In genomic region chr2:120865656-120866055, GRCh38 we compare ENCODE assay signal across 26 cellular contexts.
"Had no signal": no experiment of that assay in that cellular context is flagged by ENCODE, and none has a peak within 500 bp of the region (broad histone marks: within the 10 kb centered on the region; RNA-seq: fewer than 3 reads in every experiment).

No MANE protein-coding gene starts in this region.

- H3K4me1 ChIP-seq: upper lobe of right lung had no signal

- DNase-seq: activated CD4-positive, alpha-beta memory T cell treated with anti-CD3 and anti-CD28 coated beads, Interleukin-2, amount 10 ng/mL, durations not matched to agents 7 days and 5 days; activated CD4-positive, alpha-beta T cell treated with anti-CD3 and anti-CD28 coated beads, Interleukin-2, amount 10 ng/mL, durations not matched to agents 24 days and 14 days; activated CD4-positive, CD25-positive, alpha-beta regulatory T cell treated with anti-CD3 and anti-CD28 coated beads, Interleukin-2, amount 50 U/mL, for 72 hours; activated CD8-positive, alpha-beta memory T cell treated with anti-CD3 and anti-CD28 coated beads, Interleukin-2, amount 50 U/mL, for 48 hours; activated gamma-delta T cell treated with Interleukin-2 at 50 U/mL for 16 hours; activated naive CD4-positive, alpha-beta T cell treated with anti-CD3 and anti-CD28 coated beads, Interleukin-2, amount 50 U/mL, for 16 hours; activated T-cell treated with anti-CD3 and anti-CD28 coated beads, Interleukin-2, amount 50 U/mL, for 24 hours; body of pancreas; foreskin fibroblast; stimulated activated naive CD4-positive, alpha-beta T cell; SW 1271; T-helper 17 cell; WERI-Rb-1 had no signal

- H3K27me3 ChIP-seq: body of pancreas, cardiac muscle cell, ovary, suprapubic skin, tibial artery had no signal

- H3K4me1 Mint-ChIP-seq: activated CD4-positive, alpha-beta memory T cell treated with anti-CD3 and anti-CD28 coated beads, Interleukin-2, amount 10 ng/mL, durations not matched to agents 7 days and 5 days; activated CD4-positive, alpha-beta T cell treated with anti-CD3 and anti-CD28 coated beads, Interleukin-2, amount 10 ng/mL, durations not matched to agents 24 days and 14 days; activated T-helper 17 cell treated with anti-CD3 and anti-CD28 coated beads, Interleukin-2, amount 50 U/mL, for 72 hours had no signal

- H3K9me3 ChIP-seq: body of pancreas, heart left ventricle, mucosa of descending colon, neutrophil, ovary, psoas muscle, suprapubic skin, tibial artery, upper lobe of right lung had no signal

- H3K27ac ChIP-seq: body of pancreas, cardiac muscle cell, heart left ventricle, neutrophil, ovary, psoas muscle, suprapubic skin, upper lobe of right lung, WERI-Rb-1 had no signal

- H3K36me3 Mint-ChIP-seq: natural killer cell treated with Interleukin-12 subunit alpha and Interleukin-12 subunit beta and Interleukin-15 and Interleukin-18, amount 100 ng/mL, for 72 hours had no signal

- H3K36me3 ChIP-seq: cardiac muscle cell, heart left ventricle, neutrophil, ovary, suprapubic skin, tibial artery, upper lobe of right lung, WERI-Rb-1 had no signal

- H3K9me3 Mint-ChIP-seq: activated CD4-positive, alpha-beta memory T cell treated with anti-CD3 and anti-CD28 coated beads, Interleukin-2, amount 10 ng/mL, durations not matched to agents 7 days and 5 days; activated CD4-positive, alpha-beta T cell treated with anti-CD3 and anti-CD28 coated beads, Interleukin-2, amount 10 ng/mL, durations not matched to agents 24 days and 14 days; activated T-cell treated with anti-CD3 and anti-CD28 coated beads, Interleukin-2, amount 50 U/mL, for 24 hours; activated T-helper 17 cell treated with anti-CD3 and anti-CD28 coated beads, Interleukin-2, amount 50 U/mL, for 72 hours; natural killer cell treated with Interleukin-12 subunit alpha and Interleukin-12 subunit beta and Interleukin-15 and Interleukin-18, amount 100 ng/mL, for 72 hours had no signal

- H3K4me3 Mint-ChIP-seq: activated CD4-positive, alpha-beta memory T cell treated with anti-CD3 and anti-CD28 coated beads, Interleukin-2, amount 10 ng/mL, durations not matched to agents 7 days and 5 days; activated CD4-positive, alpha-beta T cell treated with anti-CD3 and anti-CD28 coated beads, Interleukin-2, amount 10 ng/mL, durations not matched to agents 24 days and 14 days; activated T-cell treated with anti-CD3 and anti-CD28 coated beads, Interleukin-2, amount 50 U/mL, for 24 hours; activated T-helper 17 cell treated with anti-CD3 and anti-CD28 coated beads, Interleukin-2, amount 50 U/mL, for 72 hours; natural killer cell treated with Interleukin-12 subunit alpha and Interleukin-12 subunit beta and Interleukin-15 and Interleukin-18, amount 100 ng/mL, for 72 hours had no signal

- H3K4me3 ChIP-seq: body of pancreas, cardiac muscle cell, heart left ventricle, lung, mucosa of descending colon, ovary, psoas muscle, suprapubic skin, tibial artery, upper lobe of right lung had no signal

- ATAC-seq: activated T-helper 17 cell treated with anti-CD3 and anti-CD28 coated beads, Interleukin-2, amount 50 U/mL, for 72 hours; body of pancreas; esophagus mucosa; heart left ventricle; psoas muscle; T-helper 17 cell; upper lobe of right lung had no signal

- H3K27ac Mint-ChIP-seq: activated CD4-positive, alpha-beta memory T cell treated with anti-CD3 and anti-CD28 coated beads, Interleukin-2, amount 10 ng/mL, durations not matched to agents 7 days and 5 days; activated CD4-positive, alpha-beta T cell treated with anti-CD3 and anti-CD28 coated beads, Interleukin-2, amount 10 ng/mL, durations not matched to agents 24 days and 14 days; activated T-cell treated with anti-CD3 and anti-CD28 coated beads, Interleukin-2, amount 50 U/mL, for 24 hours; activated T-helper 17 cell treated with anti-CD3 and anti-CD28 coated beads, Interleukin-2, amount 50 U/mL, for 72 hours; natural killer cell treated with Interleukin-12 subunit alpha and Interleukin-12 subunit beta and Interleukin-15 and Interleukin-18, amount 100 ng/mL, for 72 hours; T-helper 17 cell had no signal
